In genomic region chr14:90235179-90235976, GRCh38 we compare ENCODE assay signal across 8 cellular contexts. TPM values are rescaled to one million over a fixed set of nuclear protein-coding genes. Genes with fewer than 3 reads are reported as not detected.
A peak's percentile ranks its signal among the peaks of the same experiment; 100 is the strongest.
DNase-seq lines count a peak whose midpoint lies in the region; ATAC-seq, FAIRE-seq and TF ChIP-seq lines count a peak whose summit lies in the region.

No MANE protein-coding gene starts in this region.

- no peak overlapping the region for H3K4me3 Mint-ChIP-seq in stimulated activated memory B cell treated with anti-CD40 and anti-IgM and Interleukin-4, amounts not matched to agents 10 μg/mL and 1 μg/mL and 100 μg/mL, for 72 hours

- peak; percentile 77 for ATAC-seq in HG03432 (IDR thresholded peaks at IDR 0.05; ENCODE audit: unreplicated experiment)
- no peak for ATAC-seq in stimulated activated memory B cell treated with anti-CD40 and anti-IgM and Interleukin-4, amounts not matched to agents 10 μg/mL and 1 μg/mL and 100 μg/mL, for 72 hours

- peaks cover 62% of the 10 kb centered on the region for H3K27me3 Mint-ChIP-seq in stimulated activated memory B cell treated with anti-CD40 and anti-IgM and Interleukin-4, amounts not matched to agents 10 μg/mL and 1 μg/mL and 100 μg/mL, for 72 hours

- DNase-seq in GM12892 (ENCODE audit: insufficient read length) (peak; percentile 50), NCI-H524 treated with DMSO at 0.1 percent for 48 hours (lab: John Stamatoyannopoulos, UW) (peak; percentile 73), medulla oblongata (ENCODE audit: extremely low spot score) (peak; percentile 50)
- peak; percentile 58 for DNase-seq in activated CD4-positive, alpha-beta T cell treated with anti-CD3 and anti-CD28 coated beads, Interleukin-2, amount 50 U/mL, for 1 hour
- DNase-seq in effector CD4-positive, alpha-beta T cell = peak; percentile 43
- peak; percentile 45 to 70 for DNase-seq in stimulated activated CD8-positive, alpha-beta memory T cell treated with anti-CD3 and anti-CD28 coated beads, Interleukin-2, amount 100 ng/mL, for 48 hours (ENCODE audit: low read depth in 2 of 2)

- peaks cover 33% of the 10 kb centered on the region for H3K9me3 Mint-ChIP-seq in stimulated activated memory B cell treated with anti-CD40 and anti-IgM and Interleukin-4, amounts not matched to agents 10 μg/mL and 1 μg/mL and 100 μg/mL, for 72 hours

- no peak for TF ChIP-seq POLR2A in GM12892 (IDR thresholded peaks at IDR 0.05; ENCODE audit: low read depth, low read length)

- no peaks in the 10 kb centered on the region for H3K4me1 Mint-ChIP-seq in stimulated activated memory B cell treated with anti-CD40 and anti-IgM and Interleukin-4, amounts not matched to agents 10 μg/mL and 1 μg/mL and 100 μg/mL, for 72 hours

- FAIRE-seq in GM12892 (lab: Jason Lieb, UNC) = peak; percentile 64

- no peak overlapping the region for H3K27ac Mint-ChIP-seq in stimulated activated memory B cell treated with anti-CD40 and anti-IgM and Interleukin-4, amounts not matched to agents 10 μg/mL and 1 μg/mL and 100 μg/mL, for 72 hours

- H3K36me3 Mint-ChIP-seq in stimulated activated memory B cell treated with anti-CD40 and anti-IgM and Interleukin-4, amounts not matched to agents 10 μg/mL and 1 μg/mL and 100 μg/mL, for 72 hours = peaks cover 15% of the 10 kb centered on the region

RNA-seq across cellular contexts. Expression of gene PSMC1, which starts 21.0 kb away (rescaled TPM):
- polyA plus RNA-seq in GM12892 (2012; ENCODE audit: missing spikeins) = 148 TPM
